In the genomic region with DNA sequence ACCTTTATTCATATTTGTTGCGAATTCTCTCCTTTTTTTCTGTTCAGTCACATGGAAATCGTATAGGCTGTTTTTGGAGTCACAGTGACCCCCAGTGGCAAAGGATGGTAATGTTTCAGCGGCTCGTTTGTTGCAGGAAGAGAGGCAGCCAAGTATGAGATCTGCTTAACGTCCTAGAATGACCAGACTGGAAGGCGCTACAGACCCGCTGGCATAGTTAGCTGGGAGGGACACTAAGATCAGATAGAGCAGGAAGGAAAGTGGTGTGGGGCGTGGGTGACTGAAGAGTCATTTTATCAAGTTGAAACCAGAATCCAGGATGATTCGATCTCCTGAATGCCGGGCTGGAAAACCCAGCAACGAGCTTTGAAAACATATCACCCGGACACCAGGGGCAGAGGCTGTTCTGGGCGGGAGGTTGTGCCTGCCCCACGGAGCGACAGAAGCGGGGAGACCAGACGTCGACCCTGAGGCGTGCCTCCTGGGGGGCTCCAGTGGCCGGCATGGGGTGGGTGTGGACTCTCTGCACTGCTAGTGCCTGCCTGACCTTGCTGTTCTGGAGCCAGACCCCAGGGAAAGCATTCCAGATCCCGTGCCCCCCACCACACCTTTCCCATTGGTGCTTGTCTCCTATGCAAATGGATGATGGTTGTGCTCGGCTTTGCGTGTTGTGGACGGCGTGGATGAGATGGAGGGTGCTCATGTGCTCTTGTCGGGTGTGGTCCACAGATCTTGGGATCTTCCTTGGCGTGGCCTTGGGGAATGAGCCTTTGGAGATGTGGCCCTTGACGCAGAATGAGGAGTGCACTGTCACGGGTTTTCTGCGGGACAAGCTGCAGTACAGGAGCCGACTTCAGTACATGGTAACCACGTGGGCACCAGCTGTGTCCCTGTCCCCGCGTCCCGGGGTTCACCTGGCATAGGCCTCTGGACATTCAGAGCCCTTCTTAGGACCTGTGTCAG, we compare ENCODE assay signal across 8 cellular contexts.
DNase-seq lines count a peak whose midpoint lies in the region; ATAC-seq and TF ChIP-seq lines count a peak whose summit lies in the region.

No MANE protein-coding gene starts in this region.

- ATAC-seq in GM18861 (IDR thresholded peaks at IDR 0.05; ENCODE audit: unreplicated experiment) = no peak

- H3K9me3 ChIP-seq in DOHH2 (ENCODE audit: control insufficient read depth, insufficient read depth, low read length) (no peaks in the 10 kb centered on the region), OCI-LY1 (ENCODE audit: low read length) (no peaks in the 10 kb centered on the region), mucosa of rectum (ENCODE audit: control insufficient read depth in 2 of 2, low read length in 2 of 2) (no peaks in the 10 kb centered on the region)

- no peaks in the 10 kb centered on the region for H3K79me2 ChIP-seq in DOHH2 (ENCODE audit: control insufficient read depth, low read length)
- H3K79me2 ChIP-seq in OCI-LY1 (ENCODE audit: insufficient read depth, low read length) = no peaks in the 10 kb centered on the region

- H3K36me3 ChIP-seq in DOHH2 (ENCODE audit: control insufficient read depth, low read length) (no peaks in the 10 kb centered on the region), OCI-LY1 (ENCODE audit: insufficient read depth, low read length) (no peaks in the 10 kb centered on the region), mucosa of rectum (ENCODE audit: control insufficient read depth in 2 of 2, insufficient read depth in 2 of 2, low read length in 2 of 2) (no peaks in the 10 kb centered on the region)

- H3K4me1 ChIP-seq in DOHH2 (ENCODE audit: control insufficient read depth, low read length) (peaks cover 7% of the 10 kb centered on the region), OCI-LY1 (ENCODE audit: insufficient read depth, low read length, severe bottlenecking) (peaks cover 6% of the 10 kb centered on the region), mucosa of rectum (ENCODE audit: control insufficient read depth in 2 of 2, insufficient read depth in 2 of 2, low read length in 2 of 2) (peaks cover 0 to 3% of the 10 kb centered on the region in 2 donors)

- peak overlapping the region; percentile 23; the same call in 1 of the 2 replicates for H3K4me2 ChIP-seq in DOHH2 (ENCODE audit: low read length)
- H3K4me2 ChIP-seq in OCI-LY1 (ENCODE audit: low read length) = peak overlapping the region; percentile 47

- TF ChIP-seq CTCF in DOHH2 (IDR thresholded peaks at IDR 0.05; ENCODE audit: low read depth, low read length, poor library complexity, severe bottlenecking) = peak; percentile 92
- peak; percentile 92 for TF ChIP-seq CTCF in OCI-LY1 (IDR thresholded peaks at IDR 0.05; ENCODE audit: low read length)

- no peak overlapping the region; the same call in 1 of the 2 replicates for H3K9ac ChIP-seq in OCI-LY1 (ENCODE audit: low read length)
- H3K9ac ChIP-seq in mucosa of rectum (ENCODE audit: low read depth in 1 of 2, low read length in 2 of 2) = peak overlapping the region in 1 of 2 donors; percentile 27

- H3K9me2 ChIP-seq in DOHH2 (replicated peaks; ENCODE audit: control insufficient read depth, low read length) (no peaks in the 10 kb centered on the region), OCI-LY1 (ENCODE audit: low read depth, low read length) (no peaks in the 10 kb centered on the region)

- no peak overlapping the region for H2AFZ ChIP-seq in OCI-LY1 (ENCODE audit: low read length)

- no peak overlapping the region for H3K4me3 ChIP-seq in DOHH2 (ENCODE audit: low read length)
- peak overlapping the region; percentile 21 for H3K4me3 ChIP-seq in OCI-LY1 (ENCODE audit: low read depth, low read length, poor library complexity, severe bottlenecking)
- peak overlapping the region; percentile 54 to 64 for H3K4me3 ChIP-seq in mucosa of rectum (ENCODE audit: low read length in 2 of 2)

- H4K20me1 ChIP-seq in DOHH2 (ENCODE audit: control insufficient read depth, insufficient read depth, low read depth, low read length) = no peaks in the 10 kb centered on the region
- no peaks in the 10 kb centered on the region for H4K20me1 ChIP-seq in OCI-LY1 (ENCODE audit: insufficient read depth, low read length)

- H3K27ac ChIP-seq in DOHH2 (ENCODE audit: low read depth, low read length) (no peak overlapping the region), OCI-LY1 (ENCODE audit: low read depth, low read length, poor library complexity, severe bottlenecking) (no peak overlapping the region), epithelial cell of prostate (no peak overlapping the region), mucosa of rectum (ENCODE audit: low read depth in 2 of 2, low read length in 2 of 2) (peak overlapping the region in 1 of 2 donors; percentile 16)

- DNase-seq in HS-5 (ENCODE audit: low read depth) (peak; percentile 72), epithelial cell of prostate (ENCODE audit: low read depth, low spot score) (peak; percentile 12)
- peak; percentile 90 for DNase-seq in activated CD8-positive, alpha-beta memory T cell treated with anti-CD3 and anti-CD28 coated beads, Interleukin-2, amount 50 U/mL, for 48 hours
- peak; percentile 63 for DNase-seq in stimulated activated CD8-positive, alpha-beta memory T cell treated with anti-CD3 and anti-CD28 coated beads, Interleukin-4, amount 100 ng/mL, for 24 hours (ENCODE audit: low read depth)

- no peaks in the 10 kb centered on the region for H3F3A ChIP-seq in DOHH2 (ENCODE audit: control insufficient read depth, insufficient read depth)
- H3F3A ChIP-seq in OCI-LY1 (ENCODE audit: insufficient read depth, low read length) = no peaks in the 10 kb centered on the region

- no peaks in the 10 kb centered on the region for H3K27me3 ChIP-seq in DOHH2 (ENCODE audit: control insufficient read depth, low read length)
- H3K27me3 ChIP-seq in OCI-LY1 (ENCODE audit: insufficient read depth, low read length) = peaks cover 7% of the 10 kb centered on the region; the same call in 1 of the 2 replicates
- no peaks in the 10 kb centered on the region for H3K27me3 ChIP-seq in mucosa of rectum (ENCODE audit: control insufficient read depth in 2 of 2, insufficient read depth in 2 of 2, low read length in 2 of 2)

Comparison
In these comparisons a context has a peak if more than half of its experiments do, and no peak if none do; other contexts are left out.
1. DNase-seq: peak in every context shown above with its lines; median percentile 90 in activated CD8-positive, alpha-beta memory T cell treated with anti-CD3 and anti-CD28 coated beads, Interleukin-2, amount 50 U/mL, for 48 hours; 72 in HS-5; 63 in stimulated activated CD8-positive, alpha-beta memory T cell treated with anti-CD3 and anti-CD28 coated beads, Interleukin-4, amount 100 ng/mL, for 24 hours; 12 in epithelial cell of prostate.